8 cellular contexts compared by ENCODE assay signal in the genomic region with DNA sequence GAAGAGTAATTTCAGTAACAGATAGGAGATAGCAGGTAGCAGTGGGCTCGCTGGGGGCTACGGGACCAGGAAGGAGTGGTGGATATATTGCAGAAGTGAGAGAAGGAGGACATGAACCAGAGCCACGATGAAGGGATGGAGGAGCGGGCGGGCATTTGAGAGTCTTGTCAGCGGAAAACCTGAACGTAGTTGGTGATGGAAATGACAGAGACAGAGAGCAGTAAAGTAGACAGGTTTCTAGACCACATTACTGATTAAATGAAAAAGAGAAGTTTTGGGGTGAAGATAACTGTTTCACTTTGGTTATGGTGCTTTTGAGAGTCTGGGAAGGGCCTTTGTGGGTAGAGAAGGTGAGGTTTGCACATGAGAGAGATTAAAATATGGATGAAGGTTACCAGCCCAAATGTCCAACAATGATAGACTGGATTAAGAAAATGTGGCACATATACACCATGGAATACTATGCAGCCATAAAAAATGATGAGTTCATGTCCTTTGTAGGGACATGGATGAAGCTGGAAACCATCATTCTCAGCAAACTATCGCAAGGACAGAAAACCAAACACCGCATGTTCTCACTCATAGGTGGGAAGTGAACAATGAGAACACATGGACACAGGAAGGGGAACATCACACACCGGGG.
DNase-seq lines count a peak whose midpoint lies in the region; ATAC-seq and TF ChIP-seq lines count a peak whose summit lies in the region.
"Not testable (repeated sequence)": the region's sequence is repeated elsewhere in the genome, so short reads cannot be mapped to it uniquely, and the experiment has no call there.

No MANE protein-coding gene starts in this region.

- peak overlapping the region; percentile 75 for H3K27ac Mint-ChIP-seq in CD4-positive, alpha-beta T cell
- peak overlapping the region; percentile 58 to 76 for H3K27ac Mint-ChIP-seq in T-cell
- H3K27ac Mint-ChIP-seq in activated T-helper 1 cell treated with anti-CD3 and anti-CD28 coated beads, Interleukin-12 subunit alpha, Interleukin-12 subunit beta, Interleukin-2, Interleukin-4 antibody, amounts not matched to agents 30 ng/mL and 10 ng/mL and 1 ng/mL, durations not matched to agents 14 hours and 24 hours and 36 hours, result peak overlapping the region; percentile 26
- H3K27ac Mint-ChIP-seq in activated naive CD8-positive, alpha-beta T cell treated with anti-CD3 and anti-CD28 coated beads, Interleukin-2, amount 50 U/mL, for 24 hours, result not testable (repeated sequence)
- peak overlapping the region; percentile 11 for H3K27ac Mint-ChIP-seq in memory B cell
- H3K27ac Mint-ChIP-seq in stimulated activated naive CD8-positive, alpha-beta T cell treated with anti-CD3 and anti-CD28 coated beads, Interleukin-15, Interleukin-2, amounts not matched to agents 100 ng/mL and 50 ng/mL, for 24 hours, result peak overlapping the region; percentile 28

- DNase-seq in CD4-positive, alpha-beta T cell; T-cell; activated T-helper 1 cell treated with anti-CD3 and anti-CD28 coated beads, Interleukin-12 subunit alpha, Interleukin-12 subunit beta, Interleukin-2, Interleukin-4 antibody, amounts not matched to agents 30 ng/mL and 10 ng/mL and 1 ng/mL, durations not matched to agents 14 hours and 24 hours and 36 hours (ENCODE audit: low spot score); activated naive CD8-positive, alpha-beta T cell treated with anti-CD3 and anti-CD28 coated beads, Interleukin-2, amount 50 U/mL, for 24 hours; memory B cell (ENCODE audit: low spot score in 2 of 2): not testable (repeated sequence)
- DNase-seq in activated CD4-positive, alpha-beta T cell treated with anti-CD3 and anti-CD28 coated beads for 48 hours, result peak; percentile 17
- DNase-seq in posterior vena cava (ENCODE audit: low spot score), result peak; percentile 38

- H3K36me3 Mint-ChIP-seq in CD4-positive, alpha-beta T cell (ENCODE audit: low read depth); T-cell; activated naive CD8-positive, alpha-beta T cell treated with anti-CD3 and anti-CD28 coated beads, Interleukin-2, amount 50 U/mL, for 24 hours (ENCODE audit: low read depth); stimulated activated naive CD8-positive, alpha-beta T cell treated with anti-CD3 and anti-CD28 coated beads, Interleukin-15, Interleukin-2, amounts not matched to agents 100 ng/mL and 50 ng/mL, for 24 hours (ENCODE audit: low read depth): not testable (repeated sequence)
- peaks cover 16% of the 10 kb centered on the region for H3K36me3 Mint-ChIP-seq in activated T-helper 1 cell treated with anti-CD3 and anti-CD28 coated beads, Interleukin-12 subunit alpha, Interleukin-12 subunit beta, Interleukin-2, Interleukin-4 antibody, amounts not matched to agents 30 ng/mL and 10 ng/mL and 1 ng/mL, durations not matched to agents 14 hours and 24 hours and 36 hours (ENCODE audit: low read depth)
- H3K36me3 Mint-ChIP-seq in memory B cell, result peaks cover 21% of the 10 kb centered on the region

- H3K4me1 Mint-ChIP-seq in CD4-positive, alpha-beta T cell (ENCODE audit: low read depth), result peaks cover 51% of the 10 kb centered on the region
- H3K4me1 Mint-ChIP-seq in T-cell (peaks cover 34 to 57% (median 50%) of the 10 kb centered on the region in 3 donors), memory B cell (peaks cover 46% of the 10 kb centered on the region)
- peaks cover 27% of the 10 kb centered on the region for H3K4me1 Mint-ChIP-seq in activated T-helper 1 cell treated with anti-CD3 and anti-CD28 coated beads, Interleukin-12 subunit alpha, Interleukin-12 subunit beta, Interleukin-2, Interleukin-4 antibody, amounts not matched to agents 30 ng/mL and 10 ng/mL and 1 ng/mL, durations not matched to agents 14 hours and 24 hours and 36 hours (ENCODE audit: low read depth)
- peaks cover 31% of the 10 kb centered on the region for H3K4me1 Mint-ChIP-seq in activated naive CD8-positive, alpha-beta T cell treated with anti-CD3 and anti-CD28 coated beads, Interleukin-2, amount 50 U/mL, for 24 hours
- peaks cover 40% of the 10 kb centered on the region for H3K4me1 Mint-ChIP-seq in stimulated activated naive CD8-positive, alpha-beta T cell treated with anti-CD3 and anti-CD28 coated beads, Interleukin-15, Interleukin-2, amounts not matched to agents 100 ng/mL and 50 ng/mL, for 24 hours (ENCODE audit: low read depth)

- CTCF ChIA-PET in CD4-positive, alpha-beta T cell (lab: Charles Lee); T-cell (lab: Charles Lee): not testable (repeated sequence)

- not testable (repeated sequence) for H3K9me3 ChIP-seq in CD4-positive, alpha-beta T cell (ENCODE audit: control insufficient read depth, low read length)

- H3K27ac ChIP-seq in CD4-positive, alpha-beta T cell (ENCODE audit: low read depth, low read length), result not testable (repeated sequence)

- TF ChIP-seq CTCF in CD4-positive, alpha-beta T cell (IDR thresholded peaks at IDR 0.05), result not testable (repeated sequence)

- intact Hi-C loops in CD4-positive, alpha-beta T cell (cut with DNase I, micrococcal nuclease), result loop anchor here in 1 of 2 experiments (5.0 kb wide), 1 partner anchor 41 kb away; no protein-coding TSS in a partner anchor
- intact Hi-C loops in activated T-helper 1 cell treated with anti-CD3 and anti-CD28 coated beads, Interleukin-12 subunit alpha, Interleukin-12 subunit beta, Interleukin-2, Interleukin-4 antibody, amounts not matched to agents 30 ng/mL and 10 ng/mL and 1 ng/mL, durations not matched to agents 14 hours and 24 hours and 36 hours (cut with micrococcal nuclease); posterior vena cava (cut with DNase I): not testable (repeated sequence)

- not testable (repeated sequence) for ATAC-seq in CD4-positive, alpha-beta T cell (ENCODE audit: poor library complexity); T-cell (replicated peaks in 1 of 4); memory B cell (ENCODE audit: low read depth)
- peak; percentile 33 for ATAC-seq in activated naive CD8-positive, alpha-beta T cell treated with anti-CD3 and anti-CD28 coated beads, Interleukin-2, amount 50 U/mL, for 24 hours

- H3K4me3 Mint-ChIP-seq in CD4-positive, alpha-beta T cell, result peak overlapping the region; percentile 11
- H3K4me3 Mint-ChIP-seq in T-cell, result peak overlapping the region in 1 of 3 donors; percentile 4
- H3K4me3 Mint-ChIP-seq in activated T-helper 1 cell treated with anti-CD3 and anti-CD28 coated beads, Interleukin-12 subunit alpha, Interleukin-12 subunit beta, Interleukin-2, Interleukin-4 antibody, amounts not matched to agents 30 ng/mL and 10 ng/mL and 1 ng/mL, durations not matched to agents 14 hours and 24 hours and 36 hours; activated naive CD8-positive, alpha-beta T cell treated with anti-CD3 and anti-CD28 coated beads, Interleukin-2, amount 50 U/mL, for 24 hours; memory B cell; stimulated activated naive CD8-positive, alpha-beta T cell treated with anti-CD3 and anti-CD28 coated beads, Interleukin-15, Interleukin-2, amounts not matched to agents 100 ng/mL and 50 ng/mL, for 24 hours: not testable (repeated sequence)

- not testable (repeated sequence) for H3K27me3 Mint-ChIP-seq in CD4-positive, alpha-beta T cell; T-cell; activated T-helper 1 cell treated with anti-CD3 and anti-CD28 coated beads, Interleukin-12 subunit alpha, Interleukin-12 subunit beta, Interleukin-2, Interleukin-4 antibody, amounts not matched to agents 30 ng/mL and 10 ng/mL and 1 ng/mL, durations not matched to agents 14 hours and 24 hours and 36 hours (ENCODE audit: insufficient read depth); activated naive CD8-positive, alpha-beta T cell treated with anti-CD3 and anti-CD28 coated beads, Interleukin-2, amount 50 U/mL, for 24 hours; memory B cell; stimulated activated naive CD8-positive, alpha-beta T cell treated with anti-CD3 and anti-CD28 coated beads, Interleukin-15, Interleukin-2, amounts not matched to agents 100 ng/mL and 50 ng/mL, for 24 hours

- not testable (repeated sequence) for H3K9me3 Mint-ChIP-seq in CD4-positive, alpha-beta T cell; T-cell; memory B cell; stimulated activated naive CD8-positive, alpha-beta T cell treated with anti-CD3 and anti-CD28 coated beads, Interleukin-15, Interleukin-2, amounts not matched to agents 100 ng/mL and 50 ng/mL, for 24 hours
- H3K9me3 Mint-ChIP-seq in activated T-helper 1 cell treated with anti-CD3 and anti-CD28 coated beads, Interleukin-12 subunit alpha, Interleukin-12 subunit beta, Interleukin-2, Interleukin-4 antibody, amounts not matched to agents 30 ng/mL and 10 ng/mL and 1 ng/mL, durations not matched to agents 14 hours and 24 hours and 36 hours, result peaks cover 16% of the 10 kb centered on the region
- H3K9me3 Mint-ChIP-seq in activated naive CD8-positive, alpha-beta T cell treated with anti-CD3 and anti-CD28 coated beads, Interleukin-2, amount 50 U/mL, for 24 hours, result peaks cover 17% of the 10 kb centered on the region

- POLR2A ChIA-PET in CD4-positive, alpha-beta T cell (lab: Charles Lee); T-cell (lab: Charles Lee): not testable (repeated sequence)

- H3K27me3 ChIP-seq in CD4-positive, alpha-beta T cell (ENCODE audit: control insufficient read depth, insufficient read depth, low read length), result not testable (repeated sequence)
